In genomic region chr6:75602164-75602896, GRCh38 we compare ENCODE assay signal across 8 cellular contexts. TPM values are rescaled to one million over a fixed set of nuclear protein-coding genes. Genes with fewer than 3 reads are reported as not detected.
A peak's percentile ranks its signal among the peaks of the same experiment; 100 is the strongest.
DNase-seq lines count a peak whose midpoint lies in the region; ATAC-seq and TF ChIP-seq lines count a peak whose summit lies in the region.

No MANE protein-coding gene starts in this region.

- CTCF ChIA-PET in CD4-positive, alpha-beta T cell (lab: Charles Lee): interaction anchor here (1.4 to 1.8 kb wide), 2 partner anchors 11 to 58 kb away, joined by 3 to 4 read pairs; no protein-coding TSS in a partner anchor

- POLR2A ChIA-PET in CD4-positive, alpha-beta T cell (lab: Charles Lee): interaction anchor here (0.8 to 4.4 kb wide), 14 partner anchors 9 to 1948 kb away, joined by 3 to 32 read pairs (median 6); partner anchors contain the start of genes COX7A2, SLC17A5 and TMEM30A

- peak overlapping the region; percentile 96 for H3K4me3 Mint-ChIP-seq in CD4-positive, alpha-beta T cell
- peak overlapping the region; percentile 99 for H3K4me3 Mint-ChIP-seq in activated naive CD4-positive, alpha-beta T cell treated with anti-CD3 and anti-CD28 coated beads, Interleukin-2, amount 50 U/mL, for 24 hours

- H3K27ac Mint-ChIP-seq in CD4-positive, alpha-beta T cell: peak overlapping the region; percentile 99
- H3K27ac Mint-ChIP-seq in activated naive CD4-positive, alpha-beta T cell treated with anti-CD3 and anti-CD28 coated beads, Interleukin-2, amount 50 U/mL, for 24 hours: peak overlapping the region; percentile 98

- peaks cover 77% of the 10 kb centered on the region for H3K4me1 Mint-ChIP-seq in CD4-positive, alpha-beta T cell (ENCODE audit: low read depth)
- H3K4me1 Mint-ChIP-seq in activated naive CD4-positive, alpha-beta T cell treated with anti-CD3 and anti-CD28 coated beads, Interleukin-2, amount 50 U/mL, for 24 hours: peaks cover 72% of the 10 kb centered on the region

- H3K36me3 Mint-ChIP-seq in CD4-positive, alpha-beta T cell (ENCODE audit: low read depth): peaks cover 17% of the 10 kb centered on the region
- H3K36me3 Mint-ChIP-seq in activated naive CD4-positive, alpha-beta T cell treated with anti-CD3 and anti-CD28 coated beads, Interleukin-2, amount 50 U/mL, for 24 hours: peaks cover 7% of the 10 kb centered on the region

- TF ChIP-seq POLR2A in Raji (IDR thresholded peaks at IDR 0.05; ENCODE audit: insufficient read depth, low read depth, low read length) (peak; percentile 26; the same call in 1 of the 2 replicates), vagina (IDR thresholded peaks at IDR 0.05) (no peak)

- H3K9me3 ChIP-seq in CD4-positive, alpha-beta T cell (ENCODE audit: control insufficient read depth, low read length): no peaks in the 10 kb centered on the region
- H3K9me3 ChIP-seq in heart right ventricle (peaks cover 0 to 5% (median 0%) of the 10 kb centered on the region in 11 donors), vagina (no peaks in the 10 kb centered on the region)

- peaks cover 0 to 61% (median 30%) of the 10 kb centered on the region in 9 donors for H3K4me1 ChIP-seq in heart right ventricle
- peaks cover 62% of the 10 kb centered on the region for H3K4me1 ChIP-seq in vagina

- no peaks in the 10 kb centered on the region for H3K27me3 Mint-ChIP-seq in CD4-positive, alpha-beta T cell
- no peaks in the 10 kb centered on the region for H3K27me3 Mint-ChIP-seq in activated naive CD4-positive, alpha-beta T cell treated with anti-CD3 and anti-CD28 coated beads, Interleukin-2, amount 50 U/mL, for 24 hours

- TF ChIP-seq CTCF in CD4-positive, alpha-beta T cell (IDR thresholded peaks at IDR 0.05): no peak
- TF ChIP-seq CTCF in heart right ventricle (IDR thresholded peaks at IDR 0.05): no peak
- TF ChIP-seq CTCF in vagina (IDR thresholded peaks at IDR 0.05): no peak

- WGBS in heart right ventricle, 2 donors: 0% methylated on average over 74 to 75 of the region's 75 CpGs

- no peaks in the 10 kb centered on the region for H3K9me3 Mint-ChIP-seq in CD4-positive, alpha-beta T cell
- no peaks in the 10 kb centered on the region for H3K9me3 Mint-ChIP-seq in activated naive CD4-positive, alpha-beta T cell treated with anti-CD3 and anti-CD28 coated beads, Interleukin-2, amount 50 U/mL, for 24 hours

- no peaks in the 10 kb centered on the region for H3K27me3 ChIP-seq in CD4-positive, alpha-beta T cell (ENCODE audit: control insufficient read depth, insufficient read depth, low read length)
- no peaks in the 10 kb centered on the region for H3K27me3 ChIP-seq in heart right ventricle
- H3K27me3 ChIP-seq in vagina: no peaks in the 10 kb centered on the region

- H3K36me3 ChIP-seq in heart right ventricle (peaks cover 0 to 6% (median 0%) of the 10 kb centered on the region in 9 donors), vagina (no peaks in the 10 kb centered on the region)

- intact Hi-C loops in CD4-positive, alpha-beta T cell (cut with DNase I, micrococcal nuclease): loop anchor here in 1 of 2 experiments (5.0 kb wide), 3 partner anchors 320 to 1950 kb away; partner anchors contain the start of genes COX7A2, SLC17A5 and TMEM30A
- intact Hi-C loops in heart right ventricle (cut with DNase I) (loop anchor here in 1 of 10 donors (10.0 kb wide), 1 partner anchor 318 kb away; the partner anchor contains the start of gene TMEM30A), vagina (cut with DNase I) (no loop called here)

- H3K4me3 ChIP-seq in heart right ventricle (peak overlapping the region; percentile 53 to 97 (median 88)), vagina (peak overlapping the region; percentile 70 to 86)

- H3K27ac ChIP-seq in CD4-positive, alpha-beta T cell (ENCODE audit: low read depth, low read length): peak overlapping the region; percentile 96
- H3K27ac ChIP-seq in heart right ventricle: peak overlapping the region; percentile 95 to 99 (median 98)
- H3K27ac ChIP-seq in vagina: peak overlapping the region; percentile 99

- peak; percentile 56 for ATAC-seq in CD4-positive, alpha-beta T cell (ENCODE audit: poor library complexity)
- ATAC-seq in GM19351 (IDR thresholded peaks at IDR 0.05; ENCODE audit: unreplicated experiment) (peak; percentile 34), HG03457 (IDR thresholded peaks at IDR 0.05; ENCODE audit: unreplicated experiment) (peak; percentile 23), heart right ventricle (peak; percentile 59 to 84 (median 68))

- DNase-seq in CD4-positive, alpha-beta T cell: peak; percentile 33 to 61 (median 40)
- DNase-seq in heart right ventricle: peak; percentile 42 to 58
- peak; percentile 95 for DNase-seq in retina
- no peak for DNase-seq in vagina (ENCODE audit: extremely low spot score in 2 of 2)

RNA-seq across cellular contexts. Expression of gene SENP6, which starts 0.7 kb away (rescaled TPM):
- total RNA-seq in CD4-positive, alpha-beta T cell: 10 to 100 TPM; 82.0 to 94.8 TPM
- total RNA-seq in heart right ventricle (10 to 100 TPM; 48.8 to 72.5 (median 64.9) TPM), vagina (78.8 TPM)
- polyA plus RNA-seq in heart right ventricle: 10 to 100 TPM; 14.1 to 35.3 TPM

Comparison
In these comparisons a context has a peak if more than half of its experiments do, and no peak if none do; other contexts are left out.
1. DNase-seq: peak in CD4-positive, alpha-beta T cell (10 of 10), heart right ventricle (2 of 2) and retina (single experiment); none in vagina (0 of 2).
2. Peak in every context shown above with its lines, with median percentiles within 50 percentile points of each other: ATAC-seq and H3K27ac ChIP-seq.